In the genomic region with DNA sequence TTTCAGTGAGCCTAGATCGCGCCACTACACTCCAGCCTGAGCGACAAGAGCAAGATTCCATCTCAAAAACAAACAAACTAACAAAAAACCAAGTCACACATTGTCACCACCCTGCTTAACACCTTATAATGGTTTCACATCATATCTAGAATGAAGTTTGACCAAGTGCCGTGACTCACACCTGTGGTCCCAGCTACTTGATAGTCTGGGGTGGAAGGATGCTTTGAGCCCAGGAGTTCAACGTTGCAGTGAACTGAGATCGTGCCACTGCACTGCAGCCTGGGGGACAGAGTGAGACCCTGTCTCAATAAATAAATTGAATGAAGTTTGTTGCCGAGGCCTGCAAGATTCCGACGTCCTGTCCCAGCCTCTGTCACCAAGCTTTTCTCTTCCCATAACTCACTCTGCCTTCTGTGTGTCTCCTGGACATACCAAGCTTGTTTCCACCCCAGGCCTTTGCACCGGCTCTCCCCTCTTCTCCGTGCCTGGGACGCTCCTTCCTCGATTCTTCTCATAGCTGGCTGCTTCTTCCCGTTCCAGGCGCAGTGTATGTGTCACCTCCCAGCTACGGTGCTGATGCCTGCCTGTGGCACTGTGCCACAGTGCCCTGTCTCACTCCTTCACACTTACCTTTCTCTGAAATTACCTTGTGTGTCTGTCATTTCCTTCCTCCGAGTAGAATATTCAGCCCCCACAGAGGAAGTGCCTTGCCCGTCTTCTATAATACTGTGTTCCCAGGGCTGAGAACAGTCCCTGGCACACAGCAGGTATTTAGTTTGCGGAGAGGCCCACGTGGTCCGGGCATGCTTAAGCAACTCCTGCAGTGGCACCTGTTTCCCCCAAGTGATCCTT, we compare ENCODE assay signal across 8 cellular contexts. TPM values are rescaled to one million over a fixed set of nuclear protein-coding genes. Genes with fewer than 3 reads are reported as not detected.
A peak's percentile ranks its signal among the peaks of the same experiment; 100 is the strongest.
DNase-seq lines count a peak whose midpoint lies in the region; ATAC-seq and TF ChIP-seq lines count a peak whose summit lies in the region.

No MANE protein-coding gene starts in this region.

- no peaks in the 10 kb centered on the region for H3K27me3 ChIP-seq in heart left ventricle
- no peaks in the 10 kb centered on the region for H3K27me3 ChIP-seq in upper lobe of left lung

- H3K9me3 Mint-ChIP-seq in activated CD4-positive, alpha-beta memory T cell treated with anti-CD3 and anti-CD28 coated beads for 36 hours: no peaks in the 10 kb centered on the region
- H3K9me3 Mint-ChIP-seq in chondrocyte (ENCODE audit: low read depth): no peaks in the 10 kb centered on the region

- intact Hi-C loops in heart left ventricle (cut with DNase I): loop anchor here in 8 of 10 donors (1.0 to 10.0 kb wide), 14 partner anchors 51 to 361 kb away; partner anchors contain the start of genes MAN1C1 (in 2 of the 8) and MACO1 (in 1 of the 8)
- intact Hi-C loops in cardiac septum (cut with DNase I): loop anchor here (2.0 to 5.0 kb wide), 5 partner anchors 51 to 549 kb away; partner anchors contain the start of genes LDLRAP1 and RSRP1
- intact Hi-C loops in activated CD4-positive, alpha-beta memory T cell treated with anti-CD3 and anti-CD28 coated beads for 36 hours (cut with micrococcal nuclease): loop anchor here (1.0 to 5.0 kb wide), 5 partner anchors 21 to 234 kb away; no protein-coding TSS in a partner anchor
- intact Hi-C loops in left colon (cut with DNase I, micrococcal nuclease): loop anchor here (5.0 kb wide), 2 partner anchors 184 to 189 kb away; no protein-coding TSS in a partner anchor

- H3K9me3 ChIP-seq in heart left ventricle (no peaks in the 10 kb centered on the region), upper lobe of left lung (no peaks in the 10 kb centered on the region)

- no peak for DNase-seq in heart left ventricle
- DNase-seq in cardiac septum (ENCODE audit: low spot score): no peak
- DNase-seq in activated CD4-positive, alpha-beta memory T cell treated with anti-CD3 and anti-CD28 coated beads for 36 hours: peak; percentile 69
- DNase-seq in left colon: no peak
- peak in 1 of 2 donors; percentile 86 for DNase-seq in upper lobe of left lung
- no peak for DNase-seq in chondrocyte (ENCODE audit: low spot score)
- DNase-seq in GM10248 (ENCODE audit: extremely low spot score): no peak

- WGBS in heart left ventricle, 4 donors: 73 to 76% (median 75%) methylated on average over 21 of the region's 21 CpGs
- WGBS in upper lobe of left lung, 2 donors: 60 to 62% methylated on average over 21 of the region's 21 CpGs

- H3K36me3 Mint-ChIP-seq in activated CD4-positive, alpha-beta memory T cell treated with anti-CD3 and anti-CD28 coated beads for 36 hours: no peaks in the 10 kb centered on the region
- H3K36me3 Mint-ChIP-seq in chondrocyte (ENCODE audit: low read depth): no peaks in the 10 kb centered on the region

- POLR2A ChIA-PET in activated CD4-positive, alpha-beta memory T cell treated with anti-CD3 and anti-CD28 coated beads for 36 hours (lab: Charles Lee): interaction anchor here (0.9 to 1.6 kb wide), 3 partner anchors 120 to 177 kb away, joined by 3 to 8 read pairs (median 3); no protein-coding TSS in a partner anchor
- POLR2A ChIA-PET in GM10248 (lab: Yijun Ruan, JAX): no interaction called here

- CTCF ChIA-PET in activated CD4-positive, alpha-beta memory T cell treated with anti-CD3 and anti-CD28 coated beads for 36 hours (lab: Charles Lee): interaction anchor here (0.6 to 4.4 kb wide), 10 partner anchors 14 to 291 kb away, joined by 3 to 33 read pairs (median 5); no protein-coding TSS in a partner anchor
- CTCF ChIA-PET in GM10248 (lab: Yijun Ruan, JAX): interaction anchor here (0.9 to 2.7 kb wide), 9 partner anchors 9 to 187 kb away, joined by 3 to 13 read pairs (median 3); no protein-coding TSS in a partner anchor

- peak overlapping the region; percentile 72 for H3K27ac Mint-ChIP-seq in activated CD4-positive, alpha-beta memory T cell treated with anti-CD3 and anti-CD28 coated beads for 36 hours
- H3K27ac Mint-ChIP-seq in chondrocyte (ENCODE audit: unreplicated experiment): no peak overlapping the region

- peaks cover 3 to 40% (median 26%) of the 10 kb centered on the region in 12 donors for H3K4me1 ChIP-seq in heart left ventricle
- peaks cover 20 to 48% (median 33%) of the 10 kb centered on the region in 4 donors for H3K4me1 ChIP-seq in upper lobe of left lung

- peaks cover 38% of the 10 kb centered on the region for H3K4me1 Mint-ChIP-seq in activated CD4-positive, alpha-beta memory T cell treated with anti-CD3 and anti-CD28 coated beads for 36 hours (ENCODE audit: low read depth)
- peaks cover 39% of the 10 kb centered on the region for H3K4me1 Mint-ChIP-seq in chondrocyte (ENCODE audit: low read depth)

- TF ChIP-seq POLR2A in heart left ventricle (IDR thresholded peaks at IDR 0.05) (no peak), upper lobe of left lung (IDR thresholded peaks at IDR 0.05) (peak in 1 of 4 donors; percentile 22)

- ATAC-seq in heart left ventricle (peak; percentile 4 to 36 (median 20)), left colon (peak; percentile 45), upper lobe of left lung (ENCODE audit: low FRiP score in 2 of 2) (peak in 1 of 2 donors; percentile 66), HG03175 (IDR thresholded peaks at IDR 0.05; ENCODE audit: unreplicated experiment) (no peak)

- H3K4me3 ChIP-seq in heart left ventricle (no peak overlapping the region), upper lobe of left lung (peak overlapping the region in 2 of 4 donors; percentile 1 to 5)

- no peak for TF ChIP-seq EP300 in upper lobe of left lung (IDR thresholded peaks at IDR 0.05)

- H3K27ac ChIP-seq in heart left ventricle (peak overlapping the region in 7 of 12 donors; percentile 22 to 69 (median 41)), upper lobe of left lung (peak overlapping the region; percentile 14 to 73 (median 41))

- H3K4me3 Mint-ChIP-seq in activated CD4-positive, alpha-beta memory T cell treated with anti-CD3 and anti-CD28 coated beads for 36 hours: peak overlapping the region; percentile 42
- H3K4me3 Mint-ChIP-seq in chondrocyte (ENCODE audit: unreplicated experiment): no peak overlapping the region

- TF ChIP-seq CTCF in heart left ventricle (IDR thresholded peaks at IDR 0.05) (no peak), upper lobe of left lung (IDR thresholded peaks at IDR 0.05) (no peak), chondrocyte (IDR thresholded peaks at IDR 0.05) (no peak), GM10248 (IDR thresholded peaks at IDR 0.05; ENCODE audit: control extremely low read depth, extremely low read depth, low read depth, missing control alignments) (no peak)

- H3K27me3 Mint-ChIP-seq in activated CD4-positive, alpha-beta memory T cell treated with anti-CD3 and anti-CD28 coated beads for 36 hours: no peaks in the 10 kb centered on the region
- H3K27me3 Mint-ChIP-seq in chondrocyte (ENCODE audit: low read depth): no peaks in the 10 kb centered on the region

- no peaks in the 10 kb centered on the region for H3K36me3 ChIP-seq in heart left ventricle
- H3K36me3 ChIP-seq in upper lobe of left lung: no peaks in the 10 kb centered on the region

RNA-seq across cellular contexts. Expression of gene SELENON, which starts 3.8 kb away (rescaled TPM):
- total RNA-seq in heart left ventricle (10 to 100 TPM; 39.8 to 92.3 (median 48.5) TPM), cardiac septum (53.0 TPM), left colon (10 to 100 TPM; 29.6 to 33.2 TPM), upper lobe of left lung (10 to 100 TPM; 22.0 to 91.1 (median 60.5) TPM), chondrocyte (77.0 to 99.5 TPM (median 95.7 TPM) in 3 replicates)
- 10 to 100 TPM; 28.9 to 53.2 TPM for polyA plus RNA-seq in heart left ventricle
- 10 to 100 TPM; 26.8 to 26.9 TPM for total RNA-seq in activated CD4-positive, alpha-beta memory T cell treated with anti-CD3 and anti-CD28 coated beads for 36 hours

RNA-seq across cellular contexts. Expression of gene MTFR1L, which starts 23.6 kb away (rescaled TPM):
- total RNA-seq in heart left ventricle (100 to 1,000 TPM; 123 to 319 (median 214) TPM), cardiac septum (187 TPM), left colon (10 to 100 TPM; 42.1 to 59.4 TPM), upper lobe of left lung (10 to 100 TPM; 43.2 to 80.7 (median 53.6) TPM), chondrocyte (51.2 to 67.1 TPM (median 51.2 TPM) in 3 replicates)
- 100 to 1,000 TPM; 135 to 146 TPM for polyA plus RNA-seq in heart left ventricle
- 10 to 100 TPM; 28.0 to 31.1 TPM for total RNA-seq in activated CD4-positive, alpha-beta memory T cell treated with anti-CD3 and anti-CD28 coated beads for 36 hours
